ENCODE assay signal across 16 cellular contexts in genomic region chr12:109637341-109637740, GRCh38.
"Had no signal": no experiment of that assay in that cellular context is flagged by ENCODE, and none has a peak within 500 bp of the region (broad histone marks: within the 10 kb centered on the region; RNA-seq: fewer than 3 reads in every experiment).

No MANE protein-coding gene starts in this region.

- H3K27me3 ChIP-seq: brain microvascular endothelial cell had no signal

- H3K4me1 ChIP-seq: esophagus muscularis mucosa had no signal

- DNase-seq: activated CD4-positive, alpha-beta T cell treated with anti-CD3 and anti-CD28 coated beads, Interleukin-2, amount 50 U/mL, for 4 hours; activated naive CD4-positive, alpha-beta T cell treated with Interleukin-2 at 50 U/mL for 16 hours; anterior cingulate cortex; brain microvascular endothelial cell; hypothalamus; left ventricle myocardium superior; right cardiac atrium; stimulated activated CD4-positive, alpha-beta T cell treated with anti-CD3 and anti-CD28 coated beads, Interleukin-15, amount 100 ng/mL, for 24 hours; stimulated activated CD4-positive, alpha-beta T cell treated with anti-CD3 and anti-CD28 coated beads, Interleukin-4, amount 100 ng/mL, for 1 hour; stimulated activated naive B cell treated with anti-CD40 and anti-IgM and Interleukin-4, amounts not matched to agents 10 μg/mL and 1 μg/mL and 100 μg/mL, for 72 hours; trophoblast cell had no signal

- H3K27ac ChIP-seq: brain microvascular endothelial cell, coronary artery, esophagus muscularis mucosa, skin epidermis had no signal

- H3K9me3 ChIP-seq: esophagus muscularis mucosa had no signal

- H3K36me3 ChIP-seq: brain microvascular endothelial cell, esophagus muscularis mucosa had no signal

- ATAC-seq: activated CD4-positive, CD25-positive, alpha-beta regulatory T cell treated with anti-CD3 and anti-CD28 coated beads, Interleukin-2, amount 50 U/mL, for 24 hours; activated T-helper 17 cell treated with anti-CD3 and anti-CD28 coated beads, Interleukin-2, amount 50 U/mL, for 72 hours; left ventricle myocardium superior; right cardiac atrium; stimulated activated naive B cell treated with anti-CD40 and anti-IgM and Interleukin-4, amounts not matched to agents 10 μg/mL and 1 μg/mL and 100 μg/mL, for 72 hours had no signal

- H3K4me3 ChIP-seq: coronary artery, esophagus muscularis mucosa, skin epidermis had no signal
